ENCODE assay signal across 1 cellular context in the genomic region with DNA sequence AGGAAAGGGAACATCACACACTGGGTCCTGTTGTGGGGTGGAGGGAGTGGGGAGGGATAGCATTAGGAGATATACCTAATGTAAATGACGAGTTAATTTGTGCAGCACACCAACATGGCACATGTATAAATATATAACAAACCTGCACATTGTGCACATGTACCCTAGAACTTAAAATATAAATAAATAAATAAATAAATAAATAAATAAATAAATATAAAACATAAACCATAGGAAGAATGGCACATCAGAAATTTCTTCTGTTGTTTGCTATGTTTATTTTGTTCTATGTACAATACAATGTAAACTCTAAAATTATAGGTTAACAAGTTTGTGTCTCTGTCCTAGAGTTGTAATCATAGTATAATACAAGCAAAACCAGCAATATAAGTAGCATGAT.
TF ChIP-seq lines count a peak whose summit lies in the region.

No MANE protein-coding gene starts in this region.

TF ChIP-seq in HEK293, 187 proteins besides CTCF, POLR2A, EP300 and RAD21 (continued from another document):
- TF ChIP-seq, protein P1, sequence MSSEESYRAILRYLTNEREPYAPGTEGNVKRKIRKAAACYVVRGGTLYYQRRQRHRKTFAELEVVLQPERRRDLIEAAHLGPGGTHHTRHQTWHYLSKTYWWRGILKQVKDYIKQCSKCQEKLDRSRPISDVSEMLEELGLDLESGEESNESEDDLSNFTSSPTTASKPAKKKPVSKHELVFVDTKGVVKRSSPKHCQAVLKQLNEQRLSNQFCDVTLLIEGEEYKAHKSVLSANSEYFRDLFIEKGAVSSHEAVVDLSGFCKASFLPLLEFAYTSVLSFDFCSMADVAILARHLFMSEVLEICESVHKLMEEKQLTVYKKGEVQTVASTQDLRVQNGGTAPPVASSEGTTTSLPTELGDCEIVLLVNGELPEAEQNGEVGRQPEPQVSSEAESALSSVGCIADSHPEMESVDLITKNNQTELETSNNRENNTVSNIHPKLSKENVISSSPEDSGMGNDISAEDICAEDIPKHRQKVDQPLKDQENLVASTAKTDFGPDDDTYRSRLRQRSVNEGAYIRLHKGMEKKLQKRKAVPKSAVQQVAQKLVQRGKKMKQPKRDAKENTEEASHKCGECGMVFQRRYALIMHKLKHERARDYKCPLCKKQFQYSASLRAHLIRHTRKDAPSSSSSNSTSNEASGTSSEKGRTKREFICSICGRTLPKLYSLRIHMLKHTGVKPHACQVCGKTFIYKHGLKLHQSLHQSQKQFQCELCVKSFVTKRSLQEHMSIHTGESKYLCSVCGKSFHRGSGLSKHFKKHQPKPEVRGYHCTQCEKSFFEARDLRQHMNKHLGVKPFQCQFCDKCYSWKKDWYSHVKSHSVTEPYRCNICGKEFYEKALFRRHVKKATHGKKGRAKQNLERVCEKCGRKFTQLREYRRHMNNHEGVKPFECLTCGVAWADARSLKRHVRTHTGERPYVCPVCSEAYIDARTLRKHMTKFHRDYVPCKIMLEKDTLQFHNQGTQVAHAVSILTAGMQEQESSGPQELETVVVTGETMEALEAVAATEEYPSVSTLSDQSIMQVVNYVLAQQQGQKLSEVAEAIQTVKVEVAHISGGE (tag by site-specific recombination; conservative IDR thresholded peaks at IDR 0.05; ENCODE audit: low read depth) = peak; percentile 77
- TF ChIP-seq ZNF654 (tag by site-specific recombination; IDR thresholded peaks at IDR 0.05; ENCODE audit: low read depth) (peak; percentile 28), ZXDB (tag by site-specific recombination; IDR thresholded peaks at IDR 0.05) (peak; percentile 55; the same call in 1 of the 2 replicates), ZNF266 (tag by site-specific recombination; IDR thresholded peaks at IDR 0.05; ENCODE audit: low read depth) (0 out of 2 replicates have a peak, but pooled peaks have one; percentile 21), ZFP37 (tag by site-specific recombination; IDR thresholded peaks at IDR 0.05) (0 out of 2 replicates have a peak, but pooled peaks have one; percentile 36), ZNF292 (tag by site-specific recombination; IDR thresholded peaks at IDR 0.05; ENCODE audit: borderline replicate concordance, low read depth) (0 out of 2 replicates have a peak, but pooled peaks have one; percentile 40), ZNF433 (tag by site-specific recombination; IDR thresholded peaks at IDR 0.05; ENCODE audit: low read depth) (0 out of 2 replicates have a peak, but pooled peaks have one; percentile 55), ZNF664 (tag by site-specific recombination; IDR thresholded peaks at IDR 0.05) (peak; percentile 39; the same call in 1 of the 2 replicates), ZNF426 (tag by site-specific recombination; IDR thresholded peaks at IDR 0.05) (peak; percentile 77), ZNF555 (tag by site-specific recombination; conservative IDR thresholded peaks at IDR 0.05) (peak; percentile 68), ZNF623 (tag by site-specific recombination; IDR thresholded peaks at IDR 0.05) (peak; percentile 51; the same call in 1 of the 2 replicates), ZNF394 (tag by site-specific recombination; IDR thresholded peaks at IDR 0.05; ENCODE audit: borderline replicate concordance) (peak; percentile 89; the same call in 1 of the 2 replicates)
TF ChIP-seq in HEK293: peak in this region for 18; not testable (repeated sequence) for 169.
